Comparison of ENCODE assay signal across 14 cellular contexts in the genomic region with DNA sequence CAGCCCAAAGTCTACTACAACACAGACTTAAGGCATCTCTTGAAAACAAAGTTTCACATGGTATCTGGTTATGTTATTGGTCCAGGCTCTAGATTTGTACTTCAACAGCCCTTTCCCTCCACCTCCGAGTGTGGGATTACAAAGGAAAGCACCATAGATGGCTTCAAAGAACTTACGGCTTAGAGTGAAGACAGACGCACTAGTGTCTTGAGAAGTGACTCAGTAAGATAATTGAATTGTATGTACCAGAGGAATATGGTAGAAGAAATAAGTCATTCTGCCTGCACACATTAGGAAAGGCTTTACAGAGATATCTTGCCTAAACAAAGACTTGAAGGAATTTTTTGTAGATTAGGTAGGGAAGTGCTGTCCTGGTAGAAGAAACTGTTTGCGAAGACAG.
A peak's percentile ranks its signal among the peaks of the same experiment; 100 is the strongest.
DNase-seq lines count a peak whose midpoint lies in the region; ATAC-seq and TF ChIP-seq lines count a peak whose summit lies in the region.
"Had no signal": no experiment of that assay in that cellular context is flagged by ENCODE, and none has a peak within 500 bp of the region (broad histone marks: within the 10 kb centered on the region; RNA-seq: fewer than 3 reads in every experiment).

No MANE protein-coding gene starts in this region.

- no peak overlapping the region for H3K4me2 ChIP-seq in trophoblast cell (ENCODE audit: low read length)
- H3K4me2 ChIP-seq: BLaER1 had no signal

- H3K18ac ChIP-seq in trophoblast cell (ENCODE audit: low read length) = no peak overlapping the region

- DNase-seq in COLO829 (ENCODE audit: low spot score) (peak; percentile 22), esophagus muscularis mucosa (ENCODE audit: extremely low spot score) (no peak), trophoblast cell (no peak), prostate gland (ENCODE audit: low spot score) (no peak), NCI-H1417 (lab: John Stamatoyannopoulos, UW) (no peak), left ventricle myocardium superior (no peak), RWPE1 (ENCODE audit: low spot score) (no peak)
- DNase-seq: 8988T; CD4-positive, alpha-beta memory T cell; COR-L47; DMS 273 treated with DMSO at 0.1 percent for 48 hours; H9 had no signal

- intact Hi-C loops in esophagus muscularis mucosa (cut with DNase I) = loop anchor here (10.0 kb wide), 1 partner anchor 557 kb away; the partner anchor contains the start of gene IGFBP5
- intact Hi-C loops in prostate gland (cut with DNase I) = loop anchor here (5.0 to 10.0 kb wide), 5 partner anchors 63 to 493 kb away; no protein-coding TSS in a partner anchor
- intact Hi-C loops in left ventricle myocardium superior (cut with micrococcal nuclease) = no loop called here

- H3K9ac ChIP-seq in trophoblast cell (ENCODE audit: low read length) = no peak overlapping the region
- H3K9ac ChIP-seq in stomach smooth muscle (ENCODE audit: low read length in 2 of 2) = no peak overlapping the region
- H3K9ac ChIP-seq: BLaER1 had no signal

- H4K8ac ChIP-seq in trophoblast cell (ENCODE audit: low read depth, low read length) = no peak overlapping the region

- H3K14ac ChIP-seq in trophoblast cell (ENCODE audit: low read length) = no peak overlapping the region

- H4K12ac ChIP-seq in trophoblast cell (ENCODE audit: low read depth, low read length) = no peak overlapping the region

- no peak for ATAC-seq in left ventricle myocardium superior

- no peak for TF ChIP-seq POLR2A in esophagus muscularis mucosa (IDR thresholded peaks at IDR 0.05; ENCODE audit: low read depth)
- TF ChIP-seq POLR2A in prostate gland (IDR thresholded peaks at IDR 0.05) = no peak

- H3K36me3 ChIP-seq in esophagus muscularis mucosa (no peaks in the 10 kb centered on the region), trophoblast cell (ENCODE audit: control insufficient read depth in 1 of 2, insufficient read depth in 2 of 2, low read length in 2 of 2) (no peaks in the 10 kb centered on the region), stomach smooth muscle (ENCODE audit: control insufficient read depth in 2 of 2, insufficient read depth in 2 of 2, low read length in 2 of 2) (no peaks in the 10 kb centered on the region), prostate gland (no peaks in the 10 kb centered on the region)
- H3K36me3 ChIP-seq: BLaER1 had no signal

- H3K4me3 ChIP-seq in esophagus muscularis mucosa (no peak overlapping the region), trophoblast cell (ENCODE audit: low read depth, low read length) (no peak overlapping the region), stomach smooth muscle (ENCODE audit: low read length in 2 of 2) (no peak overlapping the region), prostate gland (no peak overlapping the region)
- H3K4me3 ChIP-seq: BLaER1 had no signal

- H3K79me2 ChIP-seq in trophoblast cell (ENCODE audit: control insufficient read depth, insufficient read depth, low read length, poor library complexity) = peaks cover 7% of the 10 kb centered on the region

- TF ChIP-seq EP300 in esophagus muscularis mucosa (IDR thresholded peaks at IDR 0.05) = no peak

- H3K4ac ChIP-seq in trophoblast cell (ENCODE audit: low read depth, low read length) = no peak overlapping the region

- no peak overlapping the region for H2AFZ ChIP-seq in trophoblast cell (ENCODE audit: insufficient read depth, low read length, poor library complexity)

- TF ChIP-seq CTCF in esophagus muscularis mucosa (IDR thresholded peaks at IDR 0.05) = no peak
- TF ChIP-seq CTCF in prostate gland (IDR thresholded peaks at IDR 0.05) = no peak
- TF ChIP-seq CTCF in RWPE1 (conservative IDR thresholded peaks at IDR 0.05; ENCODE audit: low read depth) = no peak

- 90% methylated on average over 4 of the region's 4 CpGs for WGBS in esophagus muscularis mucosa
- no CpG with 5 or more reads among the region's 4 CpGs for WGBS in trophoblast cell (ENCODE audit: extremely low coverage, insufficient coverage, insufficient read length)
- 90% methylated on average over 4 of the region's 4 CpGs for WGBS in prostate gland

- CTCF ChIA-PET in RWPE1 (lab: Yijun Ruan, JAX) = no interaction called here

- H3K4me1 ChIP-seq in esophagus muscularis mucosa (peaks cover 18 to 58% (median 50%) of the 10 kb centered on the region in 4 donors), trophoblast cell (ENCODE audit: control insufficient read depth in 1 of 2, insufficient read depth in 2 of 2, low read length in 2 of 2) (peaks cover 20 to 23% of the 10 kb centered on the region in 2 experiments), stomach smooth muscle (ENCODE audit: control insufficient read depth, insufficient read depth, low read length) (peaks cover 40% of the 10 kb centered on the region), prostate gland (replicated peaks) (peaks cover 7% of the 10 kb centered on the region)

- H3K9me3 ChIP-seq in esophagus muscularis mucosa (no peaks in the 10 kb centered on the region), trophoblast cell (ENCODE audit: insufficient read depth, low read depth, low read length) (no peaks in the 10 kb centered on the region), stomach smooth muscle (ENCODE audit: control insufficient read depth in 2 of 2, low read length in 2 of 2) (no peaks in the 10 kb centered on the region), prostate gland (no peaks in the 10 kb centered on the region)
- H3K9me3 ChIP-seq: BLaER1 had no signal

- peaks cover 34% of the 10 kb centered on the region for H3K79me1 ChIP-seq in trophoblast cell (ENCODE audit: low read length)

- POLR2A ChIA-PET in RWPE1 (lab: Yijun Ruan, JAX; ENCODE audit: low non-redundant PET) = no interaction called here

- no peak overlapping the region for H3K23ac ChIP-seq in trophoblast cell (ENCODE audit: low read length)

- no peak overlapping the region for H2AK5ac ChIP-seq in trophoblast cell (ENCODE audit: low read length)

- H3K27me3 ChIP-seq in esophagus muscularis mucosa = no peaks in the 10 kb centered on the region
- H3K27me3 ChIP-seq in trophoblast cell (ENCODE audit: insufficient read depth, low read length) = no peaks in the 10 kb centered on the region
- no peaks in the 10 kb centered on the region for H3K27me3 ChIP-seq in stomach smooth muscle (ENCODE audit: control insufficient read depth in 1 of 2, insufficient read depth in 2 of 2, low read length in 2 of 2)
- H3K27me3 ChIP-seq in prostate gland (replicated peaks; ENCODE audit: insufficient read depth) = no peaks in the 10 kb centered on the region
- H3K27me3 ChIP-seq: BLaER1 had no signal

- no peak overlapping the region for H2BK120ac ChIP-seq in trophoblast cell (ENCODE audit: insufficient read depth, low read length, poor library complexity)

- no peak overlapping the region for H2BK5ac ChIP-seq in trophoblast cell (ENCODE audit: low read depth, low read length, poor library complexity)

- H3K27ac ChIP-seq in esophagus muscularis mucosa (replicated peaks in 1 of 4) = peak overlapping the region; percentile 82 to 83 (median 82)
- peak overlapping the region; percentile 37 for H3K27ac ChIP-seq in trophoblast cell (ENCODE audit: low read depth, low read length)
- peak overlapping the region; percentile 97 for H3K27ac ChIP-seq in stomach smooth muscle (ENCODE audit: low read length)
- H3K27ac ChIP-seq in prostate gland = no peak overlapping the region
- no peak overlapping the region for H3K27ac ChIP-seq in RWPE1
- H3K27ac ChIP-seq: BLaER1 had no signal

- H4K91ac ChIP-seq in trophoblast cell (ENCODE audit: low read depth, low read length) = peak overlapping the region; percentile 61

- no peak overlapping the region for H2BK12ac ChIP-seq in trophoblast cell (ENCODE audit: low read length)

Comparison
In these comparisons a context has a peak if more than half of its experiments do, and no peak if none do; other contexts are left out.
1. H3K27ac ChIP-seq: peak in esophagus muscularis mucosa (4 of 4), trophoblast cell (single experiment) and stomach smooth muscle (single experiment); none in prostate gland (0 of 2) and RWPE1 (single experiment).